21 cellular contexts compared by ENCODE assay signal in genomic region chr12:132461526-132461925, GRCh38.
"Had no signal": no experiment of that assay in that cellular context is flagged by ENCODE, and none has a peak within 500 bp of the region (broad histone marks: within the 10 kb centered on the region; RNA-seq: fewer than 3 reads in every experiment).

No MANE protein-coding gene starts in this region.

- H3K4me1 Mint-ChIP-seq: activated CD8-positive, alpha-beta memory T cell treated with anti-CD3 and anti-CD28 coated beads, Interleukin-2, amount 10 ng/mL, durations not matched to agents 7 days and 5 days; WTC11 had no signal

- H3K36me3 Mint-ChIP-seq: activated CD8-positive, alpha-beta memory T cell treated with anti-CD3 and anti-CD28 coated beads, Interleukin-2, amount 10 ng/mL, durations not matched to agents 7 days and 5 days; activated naive CD8-positive, alpha-beta T cell treated with anti-CD3 and anti-CD28 coated beads for 36 hours had no signal

- H3K4me3 Mint-ChIP-seq: activated CD4-positive, alpha-beta T cell treated with anti-CD3 and anti-CD28 coated beads, Interleukin-2, amount 10 ng/mL, durations not matched to agents 24 days and 14 days; activated CD8-positive, alpha-beta memory T cell treated with anti-CD3 and anti-CD28 coated beads, Interleukin-2, amount 10 ng/mL, durations not matched to agents 7 days and 5 days; activated naive CD8-positive, alpha-beta T cell treated with anti-CD3 and anti-CD28 coated beads for 36 hours; activated T-cell treated with anti-CD3 and anti-CD28 coated beads, Interleukin-2, amount 50 U/mL, for 4 hours; T-helper 1 cell treated with Interleukin-12 subunit alpha and Interleukin-12 subunit beta and Interleukin-4 antibody, amounts not matched to agents 30 μg/mL and 1 μg/mL, for 36 hours; WTC11 had no signal

- H3K36me3 ChIP-seq: breast epithelium had no signal

- H3K9ac ChIP-seq: KMS-11 had no signal

- H3K27me3 Mint-ChIP-seq: activated CD4-positive, alpha-beta T cell treated with anti-CD3 and anti-CD28 coated beads, Interleukin-2, amount 10 ng/mL, durations not matched to agents 24 days and 14 days; activated CD8-positive, alpha-beta memory T cell treated with anti-CD3 and anti-CD28 coated beads, Interleukin-2, amount 10 ng/mL, durations not matched to agents 7 days and 5 days; activated naive CD8-positive, alpha-beta T cell treated with anti-CD3 and anti-CD28 coated beads for 36 hours had no signal

- DNase-seq: activated CD4-positive, alpha-beta T cell treated with anti-CD3 and anti-CD28 coated beads for 1 hour; activated CD4-positive, alpha-beta T cell treated with anti-CD3 and anti-CD28 coated beads, Interleukin-2, amount 10 ng/mL, durations not matched to agents 24 days and 14 days; activated CD4-positive, alpha-beta T cell treated with anti-CD3 and anti-CD28 coated beads, Interleukin-2, amount 50 U/mL, for 48 hours; activated CD8-positive, alpha-beta memory T cell treated with anti-CD3 and anti-CD28 coated beads, Interleukin-2, amount 10 ng/mL, durations not matched to agents 7 days and 5 days; activated effector memory CD4-positive, alpha-beta T cell treated with anti-CD3 and anti-CD28 coated beads, Interleukin-2, amount 50 U/mL, for 16 hours; activated naive CD4-positive, alpha-beta T cell treated with Interleukin-2 at 50 U/mL for 16 hours; activated naive CD8-positive, alpha-beta T cell treated with anti-CD3 and anti-CD28 coated beads for 36 hours; activated T-cell treated with anti-CD3 and anti-CD28 coated beads, Interleukin-2, amount 50 U/mL, for 4 hours; caudate nucleus; MV-4-11; NCI-H1092 treated with DMSO at 0.1 percent for 48 hours; NCI-H1417 treated with DMSO at 0.1 percent for 48 hours; NCI-H1694 treated with DMSO at 0.1 percent for 48 hours; NCI-H2081; NCI-H510A treated with DMSO at 0.1 percent for 48 hours; NCI-H69; SHP77 treated with DMSO at 0.1 percent for 48 hours had no signal

- H3K9me3 Mint-ChIP-seq: activated naive CD8-positive, alpha-beta T cell treated with anti-CD3 and anti-CD28 coated beads for 36 hours; activated T-cell treated with anti-CD3 and anti-CD28 coated beads, Interleukin-2, amount 50 U/mL, for 4 hours had no signal

- H3K4me1 ChIP-seq: breast epithelium had no signal

- ATAC-seq: activated CD8-positive, alpha-beta memory T cell treated with anti-CD3 and anti-CD28 coated beads, Interleukin-2, amount 10 ng/mL, durations not matched to agents 7 days and 5 days; activated T-cell treated with anti-CD3 and anti-CD28 coated beads, Interleukin-2, amount 50 U/mL, for 4 hours; WTC11 had no signal

- H3K27ac ChIP-seq: breast epithelium, KMS-11 had no signal

- H3K27ac Mint-ChIP-seq: activated CD4-positive, alpha-beta T cell treated with anti-CD3 and anti-CD28 coated beads, Interleukin-2, amount 10 ng/mL, durations not matched to agents 24 days and 14 days; activated CD8-positive, alpha-beta memory T cell treated with anti-CD3 and anti-CD28 coated beads, Interleukin-2, amount 10 ng/mL, durations not matched to agents 7 days and 5 days; activated naive CD8-positive, alpha-beta T cell treated with anti-CD3 and anti-CD28 coated beads for 36 hours; T-helper 1 cell treated with Interleukin-12 subunit alpha and Interleukin-12 subunit beta and Interleukin-4 antibody, amounts not matched to agents 30 μg/mL and 1 μg/mL, for 36 hours; WTC11 had no signal

- H3K4me2 ChIP-seq: KMS-11 had no signal

- H3K4me3 ChIP-seq: breast epithelium had no signal
